In the genomic region with DNA sequence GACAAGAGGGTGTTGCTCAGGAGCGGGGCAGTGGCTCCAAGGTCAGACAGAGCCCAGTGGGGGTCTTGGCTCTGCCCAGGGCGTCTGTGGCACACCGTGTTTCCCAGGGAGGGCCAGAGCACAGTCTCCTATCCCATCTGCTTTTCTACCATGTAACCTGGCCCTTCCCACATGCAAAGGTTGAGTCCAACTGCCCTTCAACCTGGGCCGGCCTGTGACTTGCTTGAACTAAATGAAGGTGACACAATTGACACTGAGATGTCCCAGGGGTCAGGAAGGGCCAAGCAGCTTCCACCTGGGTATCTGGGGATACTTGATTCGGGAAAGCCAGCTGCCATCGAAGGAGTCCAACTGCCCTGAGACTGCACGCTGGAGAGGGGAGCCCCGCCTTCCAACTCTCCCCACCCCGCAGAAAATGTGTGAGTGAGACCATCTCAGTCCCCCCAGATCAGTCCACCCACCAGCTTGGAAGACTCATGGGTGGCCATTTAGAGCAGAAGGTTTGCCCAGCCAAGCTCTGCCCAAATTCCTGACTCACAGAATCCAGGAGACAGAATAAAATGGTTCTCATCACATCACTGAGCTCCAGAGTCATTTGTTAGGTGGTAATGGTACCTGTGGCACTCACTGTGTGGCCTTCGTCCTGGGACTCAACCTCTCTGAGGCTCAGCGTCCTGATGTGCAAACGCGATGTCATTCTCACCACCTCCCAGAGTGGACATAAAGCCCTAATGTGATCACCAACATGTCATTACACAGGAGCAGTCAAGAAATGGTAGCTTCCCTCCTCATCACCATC, we compare ENCODE assay signal across 18 cellular contexts. TPM values are rescaled to one million over a fixed set of nuclear protein-coding genes. Genes with fewer than 3 reads are reported as not detected.
DNase-seq lines count a peak whose midpoint lies in the region; ATAC-seq lines count a peak whose summit lies in the region.
"Had no signal": no experiment of that assay in that cellular context is flagged by ENCODE, and none has a peak within 500 bp of the region (broad histone marks: within the 10 kb centered on the region; RNA-seq: fewer than 3 reads in every experiment).

No MANE protein-coding gene starts in this region.

- H3K27me3 Mint-ChIP-seq in activated naive CD8-positive, alpha-beta T cell treated with anti-CD3 and anti-CD28 coated beads, Interleukin-2, amount 10 ng/mL, durations not matched to agents 7 days and 5 days: no peaks in the 10 kb centered on the region
- H3K27me3 Mint-ChIP-seq in activated naive CD8-positive, alpha-beta T cell treated with anti-CD3 and anti-CD28 coated beads for 36 hours: peaks cover 7% of the 10 kb centered on the region
- H3K27me3 Mint-ChIP-seq in stimulated activated naive B cell treated with anti-CD40 and anti-IgM and Interleukin-4, amounts not matched to agents 10 μg/mL and 1 μg/mL and 100 μg/mL, for 72 hours: peaks cover 28 to 31% of the 10 kb centered on the region in 2 donors

- no peak overlapping the region for H3K4me3 Mint-ChIP-seq in activated naive CD8-positive, alpha-beta T cell treated with anti-CD3 and anti-CD28 coated beads, Interleukin-2, amount 10 ng/mL, durations not matched to agents 7 days and 5 days
- no peak overlapping the region for H3K4me3 Mint-ChIP-seq in activated naive CD8-positive, alpha-beta T cell treated with anti-CD3 and anti-CD28 coated beads for 36 hours
- no peak overlapping the region for H3K4me3 Mint-ChIP-seq in stimulated activated naive B cell treated with anti-CD40 and anti-IgM and Interleukin-4, amounts not matched to agents 10 μg/mL and 1 μg/mL and 100 μg/mL, for 72 hours
- H3K4me3 Mint-ChIP-seq: B cell; CD4-positive, CD25-positive, alpha-beta regulatory T cell; CD8-positive, alpha-beta T cell had no signal

- no peak for ATAC-seq in activated naive CD8-positive, alpha-beta T cell treated with anti-CD3 and anti-CD28 coated beads, Interleukin-2, amount 10 ng/mL, durations not matched to agents 7 days and 5 days (ENCODE audit: low read depth)
- no peak for ATAC-seq in stimulated activated naive B cell treated with anti-CD40 and anti-IgM and Interleukin-4, amounts not matched to agents 10 μg/mL and 1 μg/mL and 100 μg/mL, for 72 hours (replicated peaks)
- ATAC-seq: CD8-positive, alpha-beta T cell; HCT116 had no signal

- POLR2A ChIA-PET in activated naive CD8-positive, alpha-beta T cell treated with anti-CD3 and anti-CD28 coated beads, Interleukin-2, amount 10 ng/mL, durations not matched to agents 7 days and 5 days (lab: Charles Lee): no interaction called here

- H3K27ac Mint-ChIP-seq in activated naive CD8-positive, alpha-beta T cell treated with anti-CD3 and anti-CD28 coated beads, Interleukin-2, amount 10 ng/mL, durations not matched to agents 7 days and 5 days: no peak overlapping the region
- H3K27ac Mint-ChIP-seq in activated naive CD8-positive, alpha-beta T cell treated with anti-CD3 and anti-CD28 coated beads for 36 hours: no peak overlapping the region
- no peak overlapping the region for H3K27ac Mint-ChIP-seq in stimulated activated naive B cell treated with anti-CD40 and anti-IgM and Interleukin-4, amounts not matched to agents 10 μg/mL and 1 μg/mL and 100 μg/mL, for 72 hours
- H3K27ac Mint-ChIP-seq: B cell; CD4-positive, CD25-positive, alpha-beta regulatory T cell; CD8-positive, alpha-beta T cell; H9 had no signal

- H3K27ac ChIP-seq in cingulate gyrus (ENCODE audit: low read depth, low read length): peak overlapping the region; percentile 1
- H3K27ac ChIP-seq: 22Rv1, BLaER1, C4-2B, GM23248 had no signal

- H3K36me3 Mint-ChIP-seq in activated naive CD8-positive, alpha-beta T cell treated with anti-CD3 and anti-CD28 coated beads, Interleukin-2, amount 10 ng/mL, durations not matched to agents 7 days and 5 days: no peaks in the 10 kb centered on the region
- no peaks in the 10 kb centered on the region for H3K36me3 Mint-ChIP-seq in activated naive CD8-positive, alpha-beta T cell treated with anti-CD3 and anti-CD28 coated beads for 36 hours
- H3K36me3 Mint-ChIP-seq in stimulated activated naive B cell treated with anti-CD40 and anti-IgM and Interleukin-4, amounts not matched to agents 10 μg/mL and 1 μg/mL and 100 μg/mL, for 72 hours: no peaks in the 10 kb centered on the region
- H3K36me3 Mint-ChIP-seq: CD4-positive, CD25-positive, alpha-beta regulatory T cell; CD8-positive, alpha-beta T cell had no signal

- intact Hi-C loops in posterior vena cava (cut with DNase I): no loop called here

- no peaks in the 10 kb centered on the region for H3K4me1 Mint-ChIP-seq in activated naive CD8-positive, alpha-beta T cell treated with anti-CD3 and anti-CD28 coated beads, Interleukin-2, amount 10 ng/mL, durations not matched to agents 7 days and 5 days
- no peaks in the 10 kb centered on the region for H3K4me1 Mint-ChIP-seq in activated naive CD8-positive, alpha-beta T cell treated with anti-CD3 and anti-CD28 coated beads for 36 hours
- peaks cover 0 to 3% of the 10 kb centered on the region in 2 donors for H3K4me1 Mint-ChIP-seq in stimulated activated naive B cell treated with anti-CD40 and anti-IgM and Interleukin-4, amounts not matched to agents 10 μg/mL and 1 μg/mL and 100 μg/mL, for 72 hours
- H3K4me1 Mint-ChIP-seq: B cell; CD4-positive, CD25-positive, alpha-beta regulatory T cell; H9 had no signal

- DNase-seq in activated naive CD8-positive, alpha-beta T cell treated with anti-CD3 and anti-CD28 coated beads, Interleukin-2, amount 10 ng/mL, durations not matched to agents 7 days and 5 days: peak; percentile 6
- DNase-seq in activated naive CD8-positive, alpha-beta T cell treated with anti-CD3 and anti-CD28 coated beads for 36 hours: no peak
- DNase-seq in posterior vena cava (ENCODE audit: low spot score): peak; percentile 46
- DNase-seq in stimulated activated naive B cell treated with anti-CD40 and anti-IgM and Interleukin-4, amounts not matched to agents 10 μg/mL and 1 μg/mL and 100 μg/mL, for 72 hours: no peak
- DNase-seq in NK-92 treated with Interleukin-12 subunit alpha and Interleukin-12 subunit beta, amount 100 ng/mL, for 24 hours (lab: John Stamatoyannopoulos, UW): no peak
- DNase-seq: Caco-2; CD4-positive, CD25-positive, alpha-beta regulatory T cell; CD8-positive, alpha-beta T cell; DMS153; DND-41; GM23248; H9 had no signal

- H3K9me3 Mint-ChIP-seq in activated naive CD8-positive, alpha-beta T cell treated with anti-CD3 and anti-CD28 coated beads, Interleukin-2, amount 10 ng/mL, durations not matched to agents 7 days and 5 days: no peaks in the 10 kb centered on the region
- H3K9me3 Mint-ChIP-seq in activated naive CD8-positive, alpha-beta T cell treated with anti-CD3 and anti-CD28 coated beads for 36 hours: peaks cover 6% of the 10 kb centered on the region
- H3K9me3 Mint-ChIP-seq in stimulated activated naive B cell treated with anti-CD40 and anti-IgM and Interleukin-4, amounts not matched to agents 10 μg/mL and 1 μg/mL and 100 μg/mL, for 72 hours: peaks cover 10 to 14% of the 10 kb centered on the region in 2 donors
- H3K9me3 Mint-ChIP-seq: CD8-positive, alpha-beta T cell; H9 had no signal

RNA-seq across cellular contexts. Expression of gene PPP2R2C, which starts 18.1 kb away (rescaled TPM):
- total RNA-seq in activated naive CD8-positive, alpha-beta T cell treated with anti-CD3 and anti-CD28 coated beads, Interleukin-2, amount 10 ng/mL, durations not matched to agents 7 days and 5 days: not detected
- total RNA-seq in activated naive CD8-positive, alpha-beta T cell treated with anti-CD3 and anti-CD28 coated beads for 36 hours: not detected
- total RNA-seq in posterior vena cava: 10 to 100 TPM in 1 of 2 donors, 1 to 10 TPM in 1; 3.9 to 18.3 TPM
- total RNA-seq: B cell; Caco-2; CD4-positive, CD25-positive, alpha-beta regulatory T cell; CD8-positive, alpha-beta T cell; GM23248 had no signal

Comparison
In these comparisons a context has a peak if more than half of its experiments do, and no peak if none do; other contexts are left out.
1. DNase-seq: peak in activated naive CD8-positive, alpha-beta T cell treated with anti-CD3 and anti-CD28 coated beads, Interleukin-2, amount 10 ng/mL, durations not matched to agents 7 days and 5 days (single experiment) and posterior vena cava (single experiment); none in activated naive CD8-positive, alpha-beta T cell treated with anti-CD3 and anti-CD28 coated beads for 36 hours (single experiment), stimulated activated naive B cell treated with anti-CD40 and anti-IgM and Interleukin-4, amounts not matched to agents 10 μg/mL and 1 μg/mL and 100 μg/mL, for 72 hours (single experiment) and NK-92 treated with Interleukin-12 subunit alpha and Interleukin-12 subunit beta, amount 100 ng/mL, for 24 hours (single experiment).
2. RNA of gene PPP2R2C, which starts 18.1 kb away (total RNA-seq): 3.9 to 18.3 TPM in posterior vena cava; not detected in activated naive CD8-positive, alpha-beta T cell treated with anti-CD3 and anti-CD28 coated beads, Interleukin-2, amount 10 ng/mL, durations not matched to agents 7 days and 5 days and not detected in activated naive CD8-positive, alpha-beta T cell treated with anti-CD3 and anti-CD28 coated beads for 36 hours; every median in the first group is over 4 times any median in the second.